Comparison of ENCODE assay signal across 8 cellular contexts in genomic region chr6:26158581-26159416, GRCh38.
A peak's percentile ranks its signal among the peaks of the same experiment; 100 is the strongest.
DNase-seq lines count a peak whose midpoint lies in the region; ATAC-seq, FAIRE-seq and TF ChIP-seq lines count a peak whose summit lies in the region.

No MANE protein-coding gene starts in this region.

- H2AFZ ChIP-seq in osteoblast (ENCODE audit: low read length): peak overlapping the region; percentile 64

- peak overlapping the region; percentile 84 for H3K4me3 ChIP-seq in BLaER1
- H3K4me3 ChIP-seq in HEK293 (ENCODE audit: low read depth, low read length): peak overlapping the region; percentile 49
- peak overlapping the region; percentile 67 for H3K4me3 ChIP-seq in osteoblast (ENCODE audit: insufficient read depth, low read length)

- POLR2A ChIA-PET in HEK293 (lab: Yijun Ruan, JAX): interaction anchor here (0.6 to 6.3 kb wide), 31 partner anchors 9 to 1679 kb away, joined by 3 to 439 read pairs (median 7); a partner anchor contains a TSS

- no peaks in the 10 kb centered on the region for H3K79me2 ChIP-seq in osteoblast (ENCODE audit: insufficient read depth, low read length)

- peak overlapping the region; percentile 95 for H3K9ac ChIP-seq in BLaER1

- H3K36me3 ChIP-seq in BLaER1 (peaks cover 8% of the 10 kb centered on the region), HEK293 (ENCODE audit: control insufficient read depth in 2 of 2, insufficient read depth in 1 of 2, low read length in 2 of 2) (no peaks in the 10 kb centered on the region), osteoblast (ENCODE audit: insufficient read depth, low read length) (no peaks in the 10 kb centered on the region)

- ATAC-seq in GM19324 (IDR thresholded peaks at IDR 0.05; ENCODE audit: low FRiP score, unreplicated experiment): no peak
- no peak for ATAC-seq in GM19035 (IDR thresholded peaks at IDR 0.05; ENCODE audit: unreplicated experiment)

- TF ChIP-seq CTCF in HEK293 (tag by site-specific recombination; IDR thresholded peaks at IDR 0.05) (no peak), osteoblast (IDR thresholded peaks at IDR 0.05; ENCODE audit: extremely low read depth, low read depth, low read length) (no peak)

- H3K4me2 ChIP-seq in BLaER1 (peak overlapping the region; percentile 84), osteoblast (ENCODE audit: insufficient read depth, low read length) (peak overlapping the region; percentile 85)

- H3K27me3 ChIP-seq in BLaER1: no peaks in the 10 kb centered on the region
- H3K27me3 ChIP-seq in osteoblast (ENCODE audit: insufficient read depth, low read length): no peaks in the 10 kb centered on the region

- CTCF ChIA-PET in HEK293 (lab: Yijun Ruan, JAX): interaction anchor here (1.6 to 1.7 kb wide), 2 partner anchors 10 to 136 kb away, joined by 3 to 7 read pairs; no protein-coding TSS in a partner anchor

- H3K9me3 ChIP-seq in BLaER1 (no peaks in the 10 kb centered on the region), HEK293 (ENCODE audit: control insufficient read depth, insufficient read depth, low read depth, low read length) (no peaks in the 10 kb centered on the region), osteoblast (ENCODE audit: low read depth, low read length) (no peaks in the 10 kb centered on the region)

- H3K4me1 ChIP-seq in BLaER1: peaks cover 34% of the 10 kb centered on the region
- no peaks in the 10 kb centered on the region for H3K4me1 ChIP-seq in HEK293 (ENCODE audit: control insufficient read depth, insufficient read depth, low read length)
- H3K4me1 ChIP-seq in osteoblast (ENCODE audit: insufficient read depth, low read length): peaks cover 16% of the 10 kb centered on the region

- FAIRE-seq in RCC 7860 (lab: Jason Lieb, UNC): no peak

- H3K27ac ChIP-seq in BLaER1 (peak overlapping the region; percentile 90), HEK293 (ENCODE audit: extremely low read depth, low read depth, low read length) (no peak overlapping the region), osteoblast (ENCODE audit: low read depth, low read length) (peak overlapping the region; percentile 87)

- H4K20me1 ChIP-seq in BLaER1: peaks cover 70% of the 10 kb centered on the region
- H4K20me1 ChIP-seq in osteoblast (ENCODE audit: insufficient read depth, low read length): no peaks in the 10 kb centered on the region

- DNase-seq in RCC 7860 (ENCODE audit: low spot score): peak; percentile 53
- DNase-seq in activated gamma-delta T cell treated with anti-CD3 and anti-CD28 coated beads, Interleukin-2, amount 50 U/mL, for 16 hours (ENCODE audit: low read depth): peak; percentile 22
- DNase-seq in globus pallidus (ENCODE audit: low spot score): peak; percentile 55
- DNase-seq in osteoblast (ENCODE audit: insufficient read length, low spot score, missing footprints): no peak

TF ChIP-seq in HEK293, 187 proteins besides CTCF, POLR2A, EP300 and RAD21 (continues in another document):
- TF ChIP-seq WT1 (tag by site-specific recombination; IDR thresholded peaks at IDR 0.05) (0 out of 2 replicates have a peak, but pooled peaks have one; percentile 5), ZBTB20 (tag by site-specific recombination; IDR thresholded peaks at IDR 0.05) (peak; percentile 65), SP3 (tag by site-specific recombination; IDR thresholded peaks at IDR 0.05) (no peak), ZBTB48 (tag by site-specific recombination; IDR thresholded peaks at IDR 0.05) (no peak), GFI1B (tag by site-specific recombination; IDR thresholded peaks at IDR 0.05) (no peak), ZNF146 (tag by site-specific recombination; IDR thresholded peaks at IDR 0.05) (no peak), ZNF335 (tag by site-specific recombination; conservative IDR thresholded peaks at IDR 0.05) (peak; percentile 86), ZBTB11 (tag by site-specific recombination; conservative IDR thresholded peaks at IDR 0.05; ENCODE audit: low read depth) (0 out of 2 replicates have a peak, but pooled peaks have one; percentile 12), MYNN (tag by site-specific recombination; IDR thresholded peaks at IDR 0.05; ENCODE audit: borderline replicate concordance) (peak; percentile 94), PRDM1 (tag by site-specific recombination; IDR thresholded peaks at IDR 0.05) (peak; percentile 63), ZBTB17 (tag by site-specific recombination; IDR thresholded peaks at IDR 0.05) (peak; percentile 12; the same call in 1 of the 2 replicates)
- TF ChIP-seq, protein P1, sequence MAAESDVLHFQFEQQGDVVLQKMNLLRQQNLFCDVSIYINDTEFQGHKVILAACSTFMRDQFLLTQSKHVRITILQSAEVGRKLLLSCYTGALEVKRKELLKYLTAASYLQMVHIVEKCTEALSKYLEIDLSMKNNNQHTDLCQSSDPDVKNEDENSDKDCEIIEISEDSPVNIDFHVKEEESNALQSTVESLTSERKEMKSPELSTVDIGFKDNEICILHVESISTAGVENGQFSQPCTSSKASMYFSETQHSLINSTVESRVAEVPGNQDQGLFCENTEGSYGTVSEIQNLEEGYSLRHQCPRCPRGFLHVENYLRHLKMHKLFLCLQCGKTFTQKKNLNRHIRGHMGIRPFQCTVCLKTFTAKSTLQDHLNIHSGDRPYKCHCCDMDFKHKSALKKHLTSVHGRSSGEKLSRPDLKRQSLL (tag by site-specific recombination; IDR thresholded peaks at IDR 0.05): no peak
- TF ChIP-seq, protein P2, sequence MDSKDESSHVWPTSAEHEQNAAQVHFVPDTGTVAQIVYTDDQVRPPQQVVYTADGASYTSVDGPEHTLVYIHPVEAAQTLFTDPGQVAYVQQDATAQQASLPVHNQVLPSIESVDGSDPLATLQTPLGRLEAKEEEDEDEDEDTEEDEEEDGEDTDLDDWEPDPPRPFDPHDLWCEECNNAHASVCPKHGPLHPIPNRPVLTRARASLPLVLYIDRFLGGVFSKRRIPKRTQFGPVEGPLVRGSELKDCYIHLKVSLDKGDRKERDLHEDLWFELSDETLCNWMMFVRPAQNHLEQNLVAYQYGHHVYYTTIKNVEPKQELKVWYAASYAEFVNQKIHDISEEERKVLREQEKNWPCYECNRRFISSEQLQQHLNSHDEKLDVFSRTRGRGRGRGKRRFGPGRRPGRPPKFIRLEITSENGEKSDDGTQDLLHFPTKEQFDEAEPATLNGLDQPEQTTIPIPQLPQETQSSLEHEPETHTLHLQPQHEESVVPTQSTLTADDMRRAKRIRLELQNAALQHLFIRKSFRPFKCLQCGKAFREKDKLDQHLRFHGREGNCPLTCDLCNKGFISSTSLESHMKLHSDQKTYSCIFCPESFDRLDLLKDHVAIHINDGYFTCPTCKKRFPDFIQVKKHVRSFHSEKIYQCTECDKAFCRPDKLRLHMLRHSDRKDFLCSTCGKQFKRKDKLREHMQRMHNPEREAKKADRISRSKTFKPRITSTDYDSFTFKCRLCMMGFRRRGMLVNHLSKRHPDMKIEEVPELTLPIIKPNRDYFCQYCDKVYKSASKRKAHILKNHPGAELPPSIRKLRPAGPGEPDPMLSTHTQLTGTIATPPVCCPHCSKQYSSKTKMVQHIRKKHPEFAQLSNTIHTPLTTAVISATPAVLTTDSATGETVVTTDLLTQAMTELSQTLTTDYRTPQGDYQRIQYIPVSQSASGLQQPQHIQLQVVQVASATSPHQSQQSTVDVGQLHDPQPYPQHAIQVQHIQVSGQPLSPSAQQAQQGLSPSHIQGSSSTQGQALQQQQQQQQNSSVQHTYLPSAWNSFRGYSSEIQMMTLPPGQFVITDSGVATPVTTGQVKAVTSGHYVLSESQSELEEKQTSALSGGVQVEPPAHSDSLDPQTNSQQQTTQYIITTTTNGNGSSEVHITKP (tag by site-specific recombination; IDR thresholded peaks at IDR 0.05): 0 out of 2 replicates have a peak, but pooled peaks have one; percentile 7
- TF ChIP-seq, protein P3, sequence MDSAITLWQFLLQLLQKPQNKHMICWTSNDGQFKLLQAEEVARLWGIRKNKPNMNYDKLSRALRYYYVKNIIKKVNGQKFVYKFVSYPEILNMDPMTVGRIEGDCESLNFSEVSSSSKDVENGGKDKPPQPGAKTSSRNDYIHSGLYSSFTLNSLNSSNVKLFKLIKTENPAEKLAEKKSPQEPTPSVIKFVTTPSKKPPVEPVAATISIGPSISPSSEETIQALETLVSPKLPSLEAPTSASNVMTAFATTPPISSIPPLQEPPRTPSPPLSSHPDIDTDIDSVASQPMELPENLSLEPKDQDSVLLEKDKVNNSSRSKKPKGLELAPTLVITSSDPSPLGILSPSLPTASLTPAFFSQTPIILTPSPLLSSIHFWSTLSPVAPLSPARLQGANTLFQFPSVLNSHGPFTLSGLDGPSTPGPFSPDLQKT (IDR thresholded peaks at IDR 0.05; ENCODE audit: borderline replicate concordance, low read depth, low read length): peak; percentile 11; the same call in 1 of the 2 replicates
